Comparison of ENCODE assay signal across 1 cellular context in the genomic region with DNA sequence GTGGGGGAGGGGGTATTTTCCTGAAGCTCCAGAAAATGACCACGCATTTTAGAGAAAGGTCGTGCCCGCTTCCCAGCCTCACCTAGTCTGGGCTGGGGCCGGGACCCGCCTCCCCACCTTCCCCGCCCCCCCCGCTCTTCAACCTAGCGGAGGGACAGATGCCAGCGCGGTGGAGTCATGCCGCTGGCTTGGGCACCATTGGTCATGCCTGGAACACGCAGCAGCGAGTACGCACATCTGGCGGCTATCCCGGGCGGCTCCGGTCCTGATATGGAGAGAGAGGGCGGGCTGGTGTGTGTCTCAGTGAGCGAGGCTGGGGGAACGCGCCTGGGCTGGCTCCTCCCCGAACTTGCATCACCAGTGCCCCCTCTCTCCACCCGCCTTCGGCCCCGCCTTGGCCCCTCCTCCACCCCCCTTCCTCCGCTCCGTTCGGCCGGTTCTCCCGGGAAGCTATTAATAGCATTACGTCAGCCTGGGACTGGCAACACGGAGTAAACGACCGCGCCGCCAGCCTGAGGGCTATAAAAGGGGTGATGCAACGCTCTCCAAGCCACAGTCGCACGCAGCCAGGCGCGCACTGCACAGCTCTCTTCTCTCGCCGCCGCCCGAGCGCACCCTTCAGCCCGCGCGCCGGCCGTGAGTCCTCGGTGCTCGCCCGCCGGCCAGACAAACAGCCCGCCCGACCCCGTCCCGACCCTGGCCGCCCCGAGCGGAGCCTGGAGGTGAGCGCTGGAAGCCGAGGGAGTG.
TF ChIP-seq lines count a peak whose summit lies in the region.

A gene with protein sequence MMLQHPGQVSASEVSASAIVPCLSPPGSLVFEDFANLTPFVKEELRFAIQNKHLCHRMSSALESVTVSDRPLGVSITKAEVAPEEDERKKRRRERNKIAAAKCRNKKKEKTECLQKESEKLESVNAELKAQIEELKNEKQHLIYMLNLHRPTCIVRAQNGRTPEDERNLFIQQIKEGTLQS (plus strand): TSS at position 553 of the 747 bp plus-strand sequence. CDS start 6,261 bp downstream, outside the sequence.

TF ChIP-seq in HepG2, 621 proteins besides CTCF, POLR2A, EP300 and RAD21 (continued from another document and continues in another):
- TF ChIP-seq, protein P1, sequence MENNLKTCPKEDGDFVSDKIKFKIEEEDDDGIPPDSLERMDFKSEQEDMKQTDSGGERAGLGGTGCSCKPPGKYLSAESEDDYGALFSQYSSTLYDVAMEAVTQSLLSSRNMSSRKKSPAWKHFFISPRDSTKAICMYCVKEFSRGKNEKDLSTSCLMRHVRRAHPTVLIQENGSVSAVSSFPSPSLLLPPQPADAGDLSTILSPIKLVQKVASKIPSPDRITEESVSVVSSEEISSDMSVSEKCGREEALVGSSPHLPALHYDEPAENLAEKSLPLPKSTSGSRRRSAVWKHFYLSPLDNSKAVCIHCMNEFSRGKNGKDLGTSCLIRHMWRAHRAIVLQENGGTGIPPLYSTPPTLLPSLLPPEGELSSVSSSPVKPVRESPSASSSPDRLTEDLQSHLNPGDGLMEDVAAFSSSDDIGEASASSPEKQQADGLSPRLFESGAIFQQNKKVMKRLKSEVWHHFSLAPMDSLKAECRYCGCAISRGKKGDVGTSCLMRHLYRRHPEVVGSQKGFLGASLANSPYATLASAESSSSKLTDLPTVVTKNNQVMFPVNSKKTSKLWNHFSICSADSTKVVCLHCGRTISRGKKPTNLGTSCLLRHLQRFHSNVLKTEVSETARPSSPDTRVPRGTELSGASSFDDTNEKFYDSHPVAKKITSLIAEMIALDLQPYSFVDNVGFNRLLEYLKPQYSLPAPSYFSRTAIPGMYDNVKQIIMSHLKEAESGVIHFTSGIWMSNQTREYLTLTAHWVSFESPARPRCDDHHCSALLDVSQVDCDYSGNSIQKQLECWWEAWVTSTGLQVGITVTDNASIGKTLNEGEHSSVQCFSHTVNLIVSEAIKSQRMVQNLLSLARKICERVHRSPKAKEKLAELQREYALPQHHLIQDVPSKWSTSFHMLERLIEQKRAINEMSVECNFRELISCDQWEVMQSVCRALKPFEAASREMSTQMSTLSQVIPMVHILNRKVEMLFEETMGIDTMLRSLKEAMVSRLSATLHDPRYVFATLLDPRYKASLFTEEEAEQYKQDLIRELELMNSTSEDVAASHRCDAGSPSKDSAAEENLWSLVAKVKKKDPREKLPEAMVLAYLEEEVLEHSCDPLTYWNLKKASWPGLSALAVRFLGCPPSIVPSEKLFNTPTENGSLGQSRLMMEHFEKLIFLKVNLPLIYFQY (CRISPR knock-in tag; IDR thresholded peaks at IDR 0.05; ENCODE audit: borderline replicate concordance), result peak; percentile 20; the same call in 1 of the 2 replicates
- TF ChIP-seq MTA3 (CRISPR knock-in tag; IDR thresholded peaks at IDR 0.05), result no peak
- no peak; the same call in 1 of the 2 replicates for TF ChIP-seq SOX13 (IDR thresholded peaks at IDR 0.05)
- TF ChIP-seq SOX13 (CRISPR knock-in tag; conservative IDR thresholded peaks at IDR 0.05 in 1 of 2, IDR thresholded peaks at IDR 0.05 in 1 of 2), result no peak; a peak in 1 of 4 replicates
- peak; percentile 99 for TF ChIP-seq POLR2G (IDR thresholded peaks at IDR 0.05; ENCODE audit: low read depth, low read length)
- peak; percentile 54 for TF ChIP-seq PPARG (CRISPR knock-in tag; conservative IDR thresholded peaks at IDR 0.05)
- TF ChIP-seq ZBTB42 (CRISPR knock-in tag; IDR thresholded peaks at IDR 0.05), result peak; percentile 98
- no peak for TF ChIP-seq ZNF143 (CRISPR knock-in tag; IDR thresholded peaks at IDR 0.05)
- 0 out of 2 replicates have a peak, but pooled peaks have one; percentile 21 for TF ChIP-seq SMAD3 (CRISPR knock-in tag; IDR thresholded peaks at IDR 0.05)
- peak; percentile 47 for TF ChIP-seq ETV5 (CRISPR knock-in tag; IDR thresholded peaks at IDR 0.05; ENCODE audit: borderline replicate concordance)
- peak; percentile 20 for TF ChIP-seq PHF8 (CRISPR knock-in tag; IDR thresholded peaks at IDR 0.05)
- no peak for TF ChIP-seq NFE2L2 (IDR thresholded peaks at IDR 0.05; ENCODE audit: low read length)
- TF ChIP-seq, protein P2, sequence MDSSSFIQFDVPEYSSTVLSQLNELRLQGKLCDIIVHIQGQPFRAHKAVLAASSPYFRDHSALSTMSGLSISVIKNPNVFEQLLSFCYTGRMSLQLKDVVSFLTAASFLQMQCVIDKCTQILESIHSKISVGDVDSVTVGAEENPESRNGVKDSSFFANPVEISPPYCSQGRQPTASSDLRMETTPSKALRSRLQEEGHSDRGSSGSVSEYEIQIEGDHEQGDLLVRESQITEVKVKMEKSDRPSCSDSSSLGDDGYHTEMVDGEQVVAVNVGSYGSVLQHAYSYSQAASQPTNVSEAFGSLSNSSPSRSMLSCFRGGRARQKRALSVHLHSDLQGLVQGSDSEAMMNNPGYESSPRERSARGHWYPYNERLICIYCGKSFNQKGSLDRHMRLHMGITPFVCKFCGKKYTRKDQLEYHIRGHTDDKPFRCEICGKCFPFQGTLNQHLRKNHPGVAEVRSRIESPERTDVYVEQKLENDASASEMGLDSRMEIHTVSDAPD (CRISPR knock-in tag; IDR thresholded peaks at IDR 0.05), result peak; percentile 52; the same call in 1 of the 2 replicates
- no peak for TF ChIP-seq SATB2 (CRISPR knock-in tag; IDR thresholded peaks at IDR 0.05)
- peak; percentile 98 for TF ChIP-seq TAF1 (CRISPR knock-in tag; IDR thresholded peaks at IDR 0.05)
- TF ChIP-seq, protein P3, sequence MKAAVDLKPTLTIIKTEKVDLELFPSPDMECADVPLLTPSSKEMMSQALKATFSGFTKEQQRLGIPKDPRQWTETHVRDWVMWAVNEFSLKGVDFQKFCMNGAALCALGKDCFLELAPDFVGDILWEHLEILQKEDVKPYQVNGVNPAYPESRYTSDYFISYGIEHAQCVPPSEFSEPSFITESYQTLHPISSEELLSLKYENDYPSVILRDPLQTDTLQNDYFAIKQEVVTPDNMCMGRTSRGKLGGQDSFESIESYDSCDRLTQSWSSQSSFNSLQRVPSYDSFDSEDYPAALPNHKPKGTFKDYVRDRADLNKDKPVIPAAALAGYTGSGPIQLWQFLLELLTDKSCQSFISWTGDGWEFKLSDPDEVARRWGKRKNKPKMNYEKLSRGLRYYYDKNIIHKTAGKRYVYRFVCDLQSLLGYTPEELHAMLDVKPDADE (CRISPR knock-in tag; IDR thresholded peaks at IDR 0.05), result no peak
- TF ChIP-seq KLF15 (CRISPR knock-in tag; IDR thresholded peaks at IDR 0.05; ENCODE audit: borderline replicate concordance), result no peak; the same call in 1 of the 2 replicates
- TF ChIP-seq ZNF883 (CRISPR knock-in tag; IDR thresholded peaks at IDR 0.05; ENCODE audit: not compliant biosample characterization), result peak; percentile 62
- TF ChIP-seq HOXA9 (CRISPR knock-in tag; IDR thresholded peaks at IDR 0.05; ENCODE audit: borderline replicate concordance), result 0 out of 2 replicates have a peak, but pooled peaks have one; percentile 23
- TF ChIP-seq NFIB (CRISPR knock-in tag; IDR thresholded peaks at IDR 0.05; ENCODE audit: borderline replicate concordance), result no peak
- TF ChIP-seq, protein P4, sequence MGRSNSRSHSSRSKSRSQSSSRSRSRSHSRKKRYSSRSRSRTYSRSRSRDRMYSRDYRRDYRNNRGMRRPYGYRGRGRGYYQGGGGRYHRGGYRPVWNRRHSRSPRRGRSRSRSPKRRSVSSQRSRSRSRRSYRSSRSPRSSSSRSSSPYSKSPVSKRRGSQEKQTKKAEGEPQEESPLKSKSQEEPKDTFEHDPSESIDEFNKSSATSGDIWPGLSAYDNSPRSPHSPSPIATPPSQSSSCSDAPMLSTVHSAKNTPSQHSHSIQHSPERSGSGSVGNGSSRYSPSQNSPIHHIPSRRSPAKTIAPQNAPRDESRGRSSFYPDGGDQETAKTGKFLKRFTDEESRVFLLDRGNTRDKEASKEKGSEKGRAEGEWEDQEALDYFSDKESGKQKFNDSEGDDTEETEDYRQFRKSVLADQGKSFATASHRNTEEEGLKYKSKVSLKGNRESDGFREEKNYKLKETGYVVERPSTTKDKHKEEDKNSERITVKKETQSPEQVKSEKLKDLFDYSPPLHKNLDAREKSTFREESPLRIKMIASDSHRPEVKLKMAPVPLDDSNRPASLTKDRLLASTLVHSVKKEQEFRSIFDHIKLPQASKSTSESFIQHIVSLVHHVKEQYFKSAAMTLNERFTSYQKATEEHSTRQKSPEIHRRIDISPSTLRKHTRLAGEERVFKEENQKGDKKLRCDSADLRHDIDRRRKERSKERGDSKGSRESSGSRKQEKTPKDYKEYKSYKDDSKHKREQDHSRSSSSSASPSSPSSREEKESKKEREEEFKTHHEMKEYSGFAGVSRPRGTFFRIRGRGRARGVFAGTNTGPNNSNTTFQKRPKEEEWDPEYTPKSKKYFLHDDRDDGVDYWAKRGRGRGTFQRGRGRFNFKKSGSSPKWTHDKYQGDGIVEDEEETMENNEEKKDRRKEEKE (IDR thresholded peaks at IDR 0.05), result no peak
- peak; percentile 65 for TF ChIP-seq BCL6 (CRISPR knock-in tag; IDR thresholded peaks at IDR 0.05)
- TF ChIP-seq, protein P5, sequence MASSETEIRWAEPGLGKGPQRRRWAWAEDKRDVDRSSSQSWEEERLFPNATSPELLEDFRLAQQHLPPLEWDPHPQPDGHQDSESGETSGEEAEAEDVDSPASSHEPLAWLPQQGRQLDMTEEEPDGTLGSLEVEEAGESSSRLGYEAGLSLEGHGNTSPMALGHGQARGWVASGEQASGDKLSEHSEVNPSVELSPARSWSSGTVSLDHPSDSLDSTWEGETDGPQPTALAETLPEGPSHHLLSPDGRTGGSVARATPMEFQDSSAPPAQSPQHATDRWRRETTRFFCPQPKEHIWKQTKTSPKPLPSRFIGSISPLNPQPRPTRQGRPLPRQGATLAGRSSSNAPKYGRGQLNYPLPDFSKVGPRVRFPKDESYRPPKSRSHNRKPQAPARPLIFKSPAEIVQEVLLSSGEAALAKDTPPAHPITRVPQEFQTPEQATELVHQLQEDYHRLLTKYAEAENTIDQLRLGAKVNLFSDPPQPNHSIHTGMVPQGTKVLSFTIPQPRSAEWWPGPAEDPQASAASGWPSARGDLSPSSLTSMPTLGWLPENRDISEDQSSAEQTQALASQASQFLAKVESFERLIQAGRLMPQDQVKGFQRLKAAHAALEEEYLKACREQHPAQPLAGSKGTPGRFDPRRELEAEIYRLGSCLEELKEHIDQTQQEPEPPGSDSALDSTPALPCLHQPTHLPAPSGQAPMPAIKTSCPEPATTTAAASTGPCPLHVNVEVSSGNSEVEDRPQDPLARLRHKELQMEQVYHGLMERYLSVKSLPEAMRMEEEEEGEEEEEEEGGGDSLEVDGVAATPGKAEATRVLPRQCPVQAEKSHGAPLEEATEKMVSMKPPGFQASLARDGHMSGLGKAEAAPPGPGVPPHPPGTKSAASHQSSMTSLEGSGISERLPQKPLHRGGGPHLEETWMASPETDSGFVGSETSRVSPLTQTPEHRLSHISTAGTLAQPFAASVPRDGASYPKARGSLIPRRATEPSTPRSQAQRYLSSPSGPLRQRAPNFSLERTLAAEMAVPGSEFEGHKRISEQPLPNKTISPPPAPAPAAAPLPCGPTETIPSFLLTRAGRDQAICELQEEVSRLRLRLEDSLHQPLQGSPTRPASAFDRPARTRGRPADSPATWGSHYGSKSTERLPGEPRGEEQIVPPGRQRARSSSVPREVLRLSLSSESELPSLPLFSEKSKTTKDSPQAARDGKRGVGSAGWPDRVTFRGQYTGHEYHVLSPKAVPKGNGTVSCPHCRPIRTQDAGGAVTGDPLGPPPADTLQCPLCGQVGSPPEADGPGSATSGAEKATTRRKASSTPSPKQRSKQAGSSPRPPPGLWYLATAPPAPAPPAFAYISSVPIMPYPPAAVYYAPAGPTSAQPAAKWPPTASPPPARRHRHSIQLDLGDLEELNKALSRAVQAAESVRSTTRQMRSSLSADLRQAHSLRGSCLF (CRISPR knock-in tag; IDR thresholded peaks at IDR 0.05; ENCODE audit: borderline replicate concordance), result no peak
- TF ChIP-seq, protein P6, sequence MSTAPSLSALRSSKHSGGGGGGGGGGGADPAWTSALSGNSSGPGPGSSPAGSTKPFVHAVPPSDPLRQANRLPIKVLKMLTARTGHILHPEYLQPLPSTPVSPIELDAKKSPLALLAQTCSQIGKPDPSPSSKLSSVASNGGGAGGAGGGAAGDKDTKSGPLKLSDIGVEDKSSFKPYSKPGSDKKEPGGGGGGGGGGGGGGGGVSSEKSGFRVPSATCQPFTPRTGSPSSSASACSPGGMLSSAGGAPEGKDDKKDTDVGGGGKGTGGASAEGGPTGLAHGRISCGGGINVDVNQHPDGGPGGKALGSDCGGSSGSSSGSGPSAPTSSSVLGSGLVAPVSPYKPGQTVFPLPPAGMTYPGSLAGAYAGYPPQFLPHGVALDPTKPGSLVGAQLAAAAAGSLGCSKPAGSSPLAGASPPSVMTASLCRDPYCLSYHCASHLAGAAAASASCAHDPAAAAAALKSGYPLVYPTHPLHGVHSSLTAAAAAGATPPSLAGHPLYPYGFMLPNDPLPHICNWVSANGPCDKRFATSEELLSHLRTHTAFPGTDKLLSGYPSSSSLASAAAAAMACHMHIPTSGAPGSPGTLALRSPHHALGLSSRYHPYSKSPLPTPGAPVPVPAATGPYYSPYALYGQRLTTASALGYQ (CRISPR knock-in tag; IDR thresholded peaks at IDR 0.05), result 0 out of 2 replicates have a peak, but pooled peaks have one; percentile 14
- TF ChIP-seq, protein P7, sequence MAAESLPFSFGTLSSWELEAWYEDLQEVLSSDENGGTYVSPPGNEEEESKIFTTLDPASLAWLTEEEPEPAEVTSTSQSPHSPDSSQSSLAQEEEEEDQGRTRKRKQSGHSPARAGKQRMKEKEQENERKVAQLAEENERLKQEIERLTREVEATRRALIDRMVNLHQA (CRISPR knock-in tag; IDR thresholded peaks at IDR 0.05), result no peak
- no peak for TF ChIP-seq NBN (conservative IDR thresholded peaks at IDR 0.05)
- TF ChIP-seq SP4 (CRISPR knock-in tag; IDR thresholded peaks at IDR 0.05), result peak; percentile 83
- peak; percentile 96; the same call in 1 of the 2 replicates for TF ChIP-seq ZNF790 (CRISPR knock-in tag; IDR thresholded peaks at IDR 0.05; ENCODE audit: borderline replicate concordance)
- 0 out of 2 replicates have a peak, but pooled peaks have one; percentile 14 for TF ChIP-seq ZNF619 (CRISPR knock-in tag; IDR thresholded peaks at IDR 0.05)
- TF ChIP-seq, protein P8, sequence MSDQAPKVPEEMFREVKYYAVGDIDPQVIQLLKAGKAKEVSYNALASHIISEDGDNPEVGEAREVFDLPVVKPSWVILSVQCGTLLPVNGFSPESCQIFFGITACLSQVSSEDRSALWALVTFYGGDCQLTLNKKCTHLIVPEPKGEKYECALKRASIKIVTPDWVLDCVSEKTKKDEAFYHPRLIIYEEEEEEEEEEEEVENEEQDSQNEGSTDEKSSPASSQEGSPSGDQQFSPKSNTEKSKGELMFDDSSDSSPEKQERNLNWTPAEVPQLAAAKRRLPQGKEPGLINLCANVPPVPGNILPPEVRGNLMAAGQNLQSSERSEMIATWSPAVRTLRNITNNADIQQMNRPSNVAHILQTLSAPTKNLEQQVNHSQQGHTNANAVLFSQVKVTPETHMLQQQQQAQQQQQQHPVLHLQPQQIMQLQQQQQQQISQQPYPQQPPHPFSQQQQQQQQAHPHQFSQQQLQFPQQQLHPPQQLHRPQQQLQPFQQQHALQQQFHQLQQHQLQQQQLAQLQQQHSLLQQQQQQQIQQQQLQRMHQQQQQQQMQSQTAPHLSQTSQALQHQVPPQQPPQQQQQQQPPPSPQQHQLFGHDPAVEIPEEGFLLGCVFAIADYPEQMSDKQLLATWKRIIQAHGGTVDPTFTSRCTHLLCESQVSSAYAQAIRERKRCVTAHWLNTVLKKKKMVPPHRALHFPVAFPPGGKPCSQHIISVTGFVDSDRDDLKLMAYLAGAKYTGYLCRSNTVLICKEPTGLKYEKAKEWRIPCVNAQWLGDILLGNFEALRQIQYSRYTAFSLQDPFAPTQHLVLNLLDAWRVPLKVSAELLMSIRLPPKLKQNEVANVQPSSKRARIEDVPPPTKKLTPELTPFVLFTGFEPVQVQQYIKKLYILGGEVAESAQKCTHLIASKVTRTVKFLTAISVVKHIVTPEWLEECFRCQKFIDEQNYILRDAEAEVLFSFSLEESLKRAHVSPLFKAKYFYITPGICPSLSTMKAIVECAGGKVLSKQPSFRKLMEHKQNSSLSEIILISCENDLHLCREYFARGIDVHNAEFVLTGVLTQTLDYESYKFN (CRISPR knock-in tag; conservative IDR thresholded peaks at IDR 0.05), result peak; percentile 57
- no peak; the same call in none of the 2 replicates for TF ChIP-seq THAP11 (CRISPR knock-in tag; IDR thresholded peaks at IDR 0.05)
- 0 out of 2 replicates have a peak, but pooled peaks have one; percentile 22 for TF ChIP-seq KLF9 (CRISPR knock-in tag; IDR thresholded peaks at IDR 0.05; ENCODE audit: low read depth)
